Comparison of ENCODE assay signal across 8 cellular contexts in the genomic region with DNA sequence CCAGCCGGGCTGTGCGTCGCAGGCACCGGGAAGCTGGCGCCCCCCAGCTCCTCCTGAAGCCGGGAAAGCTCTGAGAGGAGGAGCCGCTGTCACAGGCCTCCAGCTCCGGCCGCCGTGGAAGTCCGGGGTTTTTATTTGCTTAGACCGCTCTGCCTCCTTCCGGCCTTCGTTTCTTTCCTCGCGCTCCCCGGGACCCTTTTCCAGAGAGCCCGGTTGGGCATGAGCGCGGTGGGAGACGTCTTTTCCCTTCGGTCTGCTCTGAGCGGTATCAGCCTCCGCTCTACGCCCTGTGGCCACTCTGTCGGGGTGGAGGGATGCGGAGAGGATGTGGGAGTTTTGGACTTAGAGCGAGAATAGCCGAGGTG. TPM values are rescaled to one million over a fixed set of nuclear protein-coding genes. Genes with fewer than 3 reads are reported as not detected.
A peak's percentile ranks its signal among the peaks of the same experiment; 100 is the strongest.
DNase-seq lines count a peak whose midpoint lies in the region; ATAC-seq lines count a peak whose summit lies in the region.

No MANE protein-coding gene starts in this region.

- no peaks in the 10 kb centered on the region for H3K27me3 ChIP-seq in muscle layer of colon (ENCODE audit: control insufficient read depth in 1 of 2, insufficient read depth in 2 of 2, low read length in 2 of 2)

- H3K27ac ChIP-seq in epithelial cell of prostate, result peak overlapping the region; percentile 81
- H3K27ac ChIP-seq in muscle layer of colon (ENCODE audit: low read depth, low read length), result peak overlapping the region; percentile 84
- peak overlapping the region; percentile 87 for H3K27ac ChIP-seq in urinary bladder (ENCODE audit: low read depth)

- H3K9me3 ChIP-seq in ES-I3 (ENCODE audit: control insufficient read depth, insufficient read depth, low read length) (no peaks in the 10 kb centered on the region), muscle layer of colon (ENCODE audit: low read length) (no peaks in the 10 kb centered on the region)

- peak; percentile 32 for ATAC-seq in GM21360 (IDR thresholded peaks at IDR 0.05; ENCODE audit: unreplicated experiment)

- peak overlapping the region; percentile 86 to 92 for H3K4me3 ChIP-seq in muscle layer of colon (ENCODE audit: low read depth in 1 of 2, low read length in 2 of 2)
- peak overlapping the region; percentile 88 for H3K4me3 ChIP-seq in urinary bladder (ENCODE audit: low read depth, low read length)

- 0 out of 2 replicates have a peak, but pooled peaks cover 2% of the 10 kb centered on the region for H3K36me3 ChIP-seq in ES-I3 (ENCODE audit: insufficient read depth, low read length)
- H3K36me3 ChIP-seq in muscle layer of colon (ENCODE audit: insufficient read depth, low read length), result no peaks in the 10 kb centered on the region
- H3K36me3 ChIP-seq in urinary bladder (ENCODE audit: insufficient read depth), result no peaks in the 10 kb centered on the region

- H3K9ac ChIP-seq in ES-I3 (ENCODE audit: low read depth, low read length) (peak overlapping the region; percentile 76), muscle layer of colon (ENCODE audit: low read length) (peak overlapping the region; percentile 75)

- H3K4me1 ChIP-seq in ES-I3 (ENCODE audit: insufficient read depth, low read length), result peaks cover 5% of the 10 kb centered on the region; the same call in 1 of the 2 replicates
- H3K4me1 ChIP-seq in muscle layer of colon (ENCODE audit: insufficient read depth, low read length), result peaks cover 8% of the 10 kb centered on the region
- H3K4me1 ChIP-seq in urinary bladder (ENCODE audit: insufficient read depth), result no peaks in the 10 kb centered on the region

- peak; percentile 59 for DNase-seq in HK-2 (ENCODE audit: unreplicated experiment)
- DNase-seq in UCSD-AML1 (lab: John Stamatoyannopoulos, UW; ENCODE audit: unreplicated experiment), result peak; percentile 62
- no peak for DNase-seq in epithelial cell of prostate (ENCODE audit: low read depth, low spot score)
- no peak for DNase-seq in ureter (ENCODE audit: low spot score)

- WGBS in urinary bladder, result 0% methylated on average over 29 of the region's 29 CpGs

RNA-seq across cellular contexts. Expression of gene SENP5, which starts 0.6 kb away (rescaled TPM):
- total RNA-seq in urinary bladder (62.4 TPM), ureter (44.0 TPM)
- polyA plus RNA-seq in urinary bladder, result 11.9 TPM

Comparison
In these comparisons a context has a peak if more than half of its experiments do, and no peak if none do; other contexts are left out.
1. DNase-seq: peak in HK-2 (single experiment) and UCSD-AML1 (single experiment); none in epithelial cell of prostate (single experiment) and ureter (single experiment).
2. Peak in every context shown above with its lines, with median percentiles within 50 percentile points of each other: H3K27ac ChIP-seq.